ENCODE assay signal across 10 cellular contexts in genomic region chr11:86062719-86063118, GRCh38. TPM values are rescaled to one million over a fixed set of nuclear protein-coding genes. Genes with fewer than 3 reads are reported as not detected.
DNase-seq lines count a peak whose midpoint lies in the region; ATAC-seq, FAIRE-seq and TF ChIP-seq lines count a peak whose summit lies in the region.
"Had no signal": no experiment of that assay in that cellular context is flagged by ENCODE, and none has a peak within 500 bp of the region (broad histone marks: within the 10 kb centered on the region; RNA-seq: fewer than 3 reads in every experiment).

No MANE protein-coding gene starts in this region.

- H3K36me3 ChIP-seq in CD8-positive, alpha-beta memory T cell (ENCODE audit: insufficient read depth, low read length), result no peaks in the 10 kb centered on the region
- H3K36me3 ChIP-seq in RWPE2 (ENCODE audit: low read depth) (no peaks in the 10 kb centered on the region), endothelial cell of umbilical vein (ENCODE audit: control insufficient read depth in 2 of 2, extremely low read depth in 1 of 2, insufficient read depth in 2 of 2, low read length in 2 of 2) (no peaks in the 10 kb centered on the region), psoas muscle (ENCODE audit: insufficient read depth in 1 of 2, low read depth in 1 of 2) (no peaks in the 10 kb centered on the region)

- peak overlapping the region; percentile 32 to 98 (median 91) for H3K27ac Mint-ChIP-seq in CD8-positive, alpha-beta memory T cell
- H3K27ac Mint-ChIP-seq in WTC11, result no peak overlapping the region

- peaks cover 0 to 19% (median 0%) of the 10 kb centered on the region in 3 donors for H3K36me3 Mint-ChIP-seq in CD8-positive, alpha-beta memory T cell
- no peaks in the 10 kb centered on the region for H3K36me3 Mint-ChIP-seq in WTC11

- POLR2A ChIA-PET in CD8-positive, alpha-beta memory T cell (lab: Charles Lee), result no interaction called here
- POLR2A ChIA-PET in endothelial cell of umbilical vein (lab: Charles Lee) (no interaction called here), WTC11 (lab: Charles Lee) (no interaction called here)

- dilution Hi-C loops in endothelial cell of umbilical vein (cut with MboI; ENCODE audit: extremely low pct_ligation_motif_present, low sequenced_read_pairs), result no loop called here

- peak overlapping the region; percentile 90 for H3K9ac ChIP-seq in endothelial cell of umbilical vein (replicated peaks; ENCODE audit: extremely low read depth, insufficient read depth, low read length)

- no peaks in the 10 kb centered on the region for H3K27me3 Mint-ChIP-seq in CD8-positive, alpha-beta memory T cell
- no peaks in the 10 kb centered on the region for H3K27me3 Mint-ChIP-seq in WTC11 (ENCODE audit: low read depth)

- peaks cover 5% of the 10 kb centered on the region for H3K9me1 ChIP-seq in endothelial cell of umbilical vein (replicated peaks; ENCODE audit: control insufficient read depth, extremely low read depth, insufficient read depth, low read length)

- peak overlapping the region; percentile 97 for H3K4me2 ChIP-seq in endothelial cell of umbilical vein (ENCODE audit: insufficient read depth, low read length)

- TF ChIP-seq CTCF in RWPE2 (IDR thresholded peaks at IDR 0.05; ENCODE audit: poor library complexity, severe bottlenecking) (no peak), endothelial cell of umbilical vein (IDR thresholded peaks at IDR 0.05; ENCODE audit: extremely low read depth in 1 of 2, insufficient read depth in 1 of 2, low read depth in 1 of 2, low read length in 2 of 2) (no peak), psoas muscle (IDR thresholded peaks at IDR 0.05) (no peak), WTC11 (IDR thresholded peaks at IDR 0.05) (no peak)

- WGBS in psoas muscle, 3 donors, result 38 to 56% (median 49%) methylated on average over 3 of the region's 3 CpGs

- no peak for TF ChIP-seq POLR2A in endothelial cell of umbilical vein (IDR thresholded peaks at IDR 0.05; ENCODE audit: low read depth, low read length)

- intact Hi-C loops in endothelial cell of umbilical vein (cut with micrococcal nuclease), result loop anchor here (10.0 kb wide), 1 partner anchor 328 kb away; no protein-coding TSS in a partner anchor
- intact Hi-C loops in psoas muscle (cut with DNase I), result loop anchor here in 1 of 2 donors (10.0 kb wide), 1 partner anchor 48 kb away; no protein-coding TSS in a partner anchor

- BruUV-seq in endothelial cell of umbilical vein (replicated peaks; lab: Mats Ljungman, UMichigan), result no TSS peak

- peak overlapping the region; percentile 77 to 100 (median 84) for H3K4me3 Mint-ChIP-seq in CD8-positive, alpha-beta memory T cell
- H3K4me3 Mint-ChIP-seq in WTC11, result no peak overlapping the region

- peaks cover 60% of the 10 kb centered on the region for H3K4me1 ChIP-seq in CD8-positive, alpha-beta memory T cell (ENCODE audit: insufficient read depth, low read length)
- H3K4me1 ChIP-seq in RWPE2 (ENCODE audit: insufficient read depth, poor library complexity, severe bottlenecking), result peaks cover 31% of the 10 kb centered on the region
- H3K4me1 ChIP-seq in endothelial cell of umbilical vein (ENCODE audit: control insufficient read depth, extremely low read depth, insufficient read depth, low read length), result peaks cover 42% of the 10 kb centered on the region
- H3K4me1 ChIP-seq in psoas muscle, result peaks cover 78% of the 10 kb centered on the region

- FAIRE-seq in endothelial cell of umbilical vein (lab: Jason Lieb, UNC), result peak; percentile 48
- FAIRE-seq: HTR-8/SVneo had no signal

- H2AFZ ChIP-seq in endothelial cell of umbilical vein (ENCODE audit: low read depth, low read length), result no peak overlapping the region

- no peak for ATAC-seq in RWPE2 (ENCODE audit: low read depth)
- ATAC-seq in psoas muscle, result peak in 1 of 4 donors; percentile 24
- no peak for ATAC-seq in WTC11

- H3K9me3 ChIP-seq in CD8-positive, alpha-beta memory T cell (ENCODE audit: low read length), result no peaks in the 10 kb centered on the region
- H3K9me3 ChIP-seq in RWPE2 (ENCODE audit: severe bottlenecking), result no peaks in the 10 kb centered on the region
- H3K9me3 ChIP-seq in endothelial cell of umbilical vein (replicated peaks; ENCODE audit: control insufficient read depth, insufficient read depth, low read length), result no peaks in the 10 kb centered on the region
- H3K9me3 ChIP-seq in psoas muscle, result no peaks in the 10 kb centered on the region

- peaks cover 73 to 86% (median 84%) of the 10 kb centered on the region in 3 donors for H3K4me1 Mint-ChIP-seq in CD8-positive, alpha-beta memory T cell
- H3K4me1 Mint-ChIP-seq in WTC11, result peaks cover 81% of the 10 kb centered on the region

- H4K20me1 ChIP-seq in endothelial cell of umbilical vein (replicated peaks; ENCODE audit: control insufficient read depth, extremely low read depth, insufficient read depth, low read length), result peaks cover 25% of the 10 kb centered on the region

- peak in 1 of 5 donors; percentile 11 for DNase-seq in CD8-positive, alpha-beta memory T cell
- DNase-seq in RWPE2 (ENCODE audit: low spot score) (no peak), endothelial cell of umbilical vein (ENCODE audit: low read depth, low spot score) (peak; percentile 52), psoas muscle (no peak), HuH-7.5 (ENCODE audit: low spot score) (no peak), WTC11 (ENCODE audit: low spot score) (no peak), RPMI8226 (no peak)
- no peak for DNase-seq in activated CD4-positive, CD25-positive, alpha-beta regulatory T cell treated with anti-CD3 and anti-CD28 coated beads, Interleukin-2, amount 50 U/mL, for 72 hours
- DNase-seq: activated gamma-delta T cell had no signal

- CTCF ChIA-PET in CD8-positive, alpha-beta memory T cell (lab: Charles Lee), result interaction anchor here (2.0 to 2.5 kb wide), 2 partner anchors 10 to 131 kb away, joined by 6 to 9 read pairs; no protein-coding TSS in a partner anchor
- CTCF ChIA-PET in endothelial cell of umbilical vein (lab: Charles Lee) (interaction anchor here (0.9 to 1.6 kb wide), 4 partner anchors 10 to 131 kb away, joined by 3 to 13 read pairs (median 7); no protein-coding TSS in a partner anchor), WTC11 (lab: Charles Lee) (interaction anchor here (1.2 kb wide), 1 partner anchor 20 kb away, joined by 3 read pairs; no protein-coding TSS in a partner anchor)

- H3K9me3 Mint-ChIP-seq in CD8-positive, alpha-beta memory T cell, result no peaks in the 10 kb centered on the region
- no peaks in the 10 kb centered on the region for H3K9me3 Mint-ChIP-seq in WTC11

- peak overlapping the region; percentile 24 for H3K27ac ChIP-seq in CD8-positive, alpha-beta memory T cell (ENCODE audit: low read depth, low read length)
- H3K27ac ChIP-seq in RWPE2 (ENCODE audit: poor library complexity, severe bottlenecking) (peak overlapping the region; percentile 91), endothelial cell of umbilical vein (ENCODE audit: insufficient read depth, low read depth, low read length) (peak overlapping the region; percentile 84), psoas muscle (peak overlapping the region; percentile 98)

- no peaks in the 10 kb centered on the region for H3K27me3 ChIP-seq in CD8-positive, alpha-beta memory T cell (ENCODE audit: insufficient read depth, low read length, poor library complexity, severe bottlenecking)
- H3K27me3 ChIP-seq in RWPE2 (ENCODE audit: insufficient read depth, poor library complexity, severe bottlenecking) (no peaks in the 10 kb centered on the region), endothelial cell of umbilical vein (ENCODE audit: control insufficient read depth in 2 of 2, insufficient read depth in 2 of 2, low read length in 2 of 2) (no peaks in the 10 kb centered on the region), psoas muscle (ENCODE audit: insufficient read depth in 3 of 3, low read length in 2 of 3) (no peaks in the 10 kb centered on the region)

- H3K79me2 ChIP-seq in endothelial cell of umbilical vein (ENCODE audit: control insufficient read depth, insufficient read depth, low read length), result peaks cover 100% of the 10 kb centered on the region

- peak overlapping the region; percentile 1 for H3K4me3 ChIP-seq in CD8-positive, alpha-beta memory T cell (ENCODE audit: low read length)
- H3K4me3 ChIP-seq in RWPE2 (ENCODE audit: severe bottlenecking), result no peak overlapping the region
- peak overlapping the region in 2 of 3 experiments; percentile 11 to 73 for H3K4me3 ChIP-seq in endothelial cell of umbilical vein (replicated peaks in 1 of 3; ENCODE audit: insufficient read depth in 1 of 3, low read depth in 1 of 3, low read length in 3 of 3)
- H3K4me3 ChIP-seq in psoas muscle, result peak overlapping the region; percentile 96

TF ChIP-seq in endothelial cell of umbilical vein, 7 proteins besides CTCF, POLR2A, EP300 and RAD21 (continues in another document):
- TF ChIP-seq JUN (IDR thresholded peaks at IDR 0.05; ENCODE audit: borderline replicate concordance, insufficient read depth, insufficient read length, low read depth) (no peak), MAX (IDR thresholded peaks at IDR 0.05; ENCODE audit: insufficient read depth, insufficient read length) (no peak), MYC (IDR thresholded peaks at IDR 0.05; ENCODE audit: low read depth, low read length) (no peak)

TF ChIP-seq in WTC11, 78 proteins besides CTCF, POLR2A, EP300 and RAD21 (continues in another document):
- no peak for TF ChIP-seq FOXP1 (CRISPR knock-in tag; IDR thresholded peaks at IDR 0.05; ENCODE audit: borderline replicate concordance)

RNA-seq across cellular contexts. Expression of gene PICALM, which starts 6.2 kb away (rescaled TPM):
- total RNA-seq in CD8-positive, alpha-beta memory T cell, result 100 to 1,000 TPM in 1 of 2 experiments, 10 to 100 TPM in 1; 95.2 to 103 TPM
- polyA plus RNA-seq in CD8-positive, alpha-beta memory T cell, result 25.6 TPM
- total RNA-seq in endothelial cell of umbilical vein (181 and 202 TPM in 2 replicates), psoas muscle (100 to 1,000 TPM in 3 of 4 donors, 10 to 100 TPM in 1; 79.8 to 123 (median 115) TPM), WTC11 (2021) (64.4 to 69.9 TPM (median 65.1 TPM) in 3 replicates)
- polyA plus RNA-seq in endothelial cell of umbilical vein (181 and 183 TPM in 2 replicates), psoas muscle (10 to 100 TPM; 42.0 to 89.1 (median 60.9) TPM)
- polyA plus RNA-seq in endothelial cell of umbilical vein (2011; cell fraction: cytosol; rRNA removed), result 142 and 164 TPM in 2 replicates
- 222 and 279 TPM in 2 replicates for polyA plus RNA-seq in endothelial cell of umbilical vein (2011; cell fraction: nucleus; rRNA removed)
- polyA plus RNA-seq in endothelial cell of umbilical vein (2012), result 141 and 170 TPM in 2 replicates
- polyA minus RNA-seq in endothelial cell of umbilical vein, result 515 and 529 TPM in 2 replicates
- 344 TPM for polyA minus RNA-seq in endothelial cell of umbilical vein (2011; cell fraction: cytosol; rRNA and poly(A)+ RNA removed)
- 423 and 655 TPM in 2 replicates for polyA minus RNA-seq in endothelial cell of umbilical vein (2011; cell fraction: nucleus; rRNA and poly(A)+ RNA removed)

Comparison
In these comparisons a context has a peak if more than half of its experiments do, and no peak if none do; other contexts are left out.
1. H3K27ac ChIP-seq: peak in every context shown above with its lines; median percentile 98 in psoas muscle; 91 in RWPE2; 84 in endothelial cell of umbilical vein; 24 in CD8-positive, alpha-beta memory T cell.